Comparison of ENCODE assay signal across 10 cellular contexts in genomic region chr15:66254364-66255292, GRCh38. TPM values are rescaled to one million over a fixed set of nuclear protein-coding genes. Genes with fewer than 3 reads are reported as not detected.
DNase-seq lines count a peak whose midpoint lies in the region; ATAC-seq and TF ChIP-seq lines count a peak whose summit lies in the region.
"Had no signal": no experiment of that assay in that cellular context is flagged by ENCODE, and none has a peak within 500 bp of the region (broad histone marks: within the 10 kb centered on the region; RNA-seq: fewer than 3 reads in every experiment).

No MANE protein-coding gene starts in this region.

- whole genome bisulfite sequencing in spleen, 5 donors = 8 to 21% (median 9%) methylated on average over 34 to 35 of the region's 35 CpGs

- H3K4me3 ChIP-seq in iPS-18a (ENCODE audit: low read length) (peak overlapping the region; percentile 64), spleen (peak overlapping the region in 6 of 8 donors; percentile 47 to 69 (median 52)), BE2C (ENCODE audit: low read depth, low read length) (no peak overlapping the region)

- H3K27me3 Mint-ChIP-seq in activated T-helper 2 cell treated with anti-CD3 and anti-CD28 coated beads, Interferon-gamma antibody, Interleukin-2, Interleukin-4, amounts not matched to agents 10 μg/mL and 5 μg/mL and 100 μg/mL, durations not matched to agents 14 hours and 24 hours and 36 hours (ENCODE audit: low read depth) = peaks cover 71% of the 10 kb centered on the region

- no peaks in the 10 kb centered on the region for H3K36me3 ChIP-seq in iPS-18a (ENCODE audit: control insufficient read depth, low read depth, low read length)
- no peaks in the 10 kb centered on the region for H3K36me3 ChIP-seq in spleen
- no peaks in the 10 kb centered on the region for H3K36me3 ChIP-seq in BE2C

- no peak for TF ChIP-seq POLR2A in spleen (IDR thresholded peaks at IDR 0.05)

- H3K27me3 ChIP-seq in iPS-18a (ENCODE audit: control insufficient read depth, insufficient read depth, low read length) = peaks cover 76% of the 10 kb centered on the region
- peaks cover 0 to 87% (median 52%) of the 10 kb centered on the region in 7 donors for H3K27me3 ChIP-seq in spleen (replicated peaks in 1 of 7)
- H3K27me3 ChIP-seq in BE2C = peaks cover 22% of the 10 kb centered on the region; the same call in 1 of the 2 replicates

- intact Hi-C loops in activated T-helper 2 cell treated with anti-CD3 and anti-CD28 coated beads, Interferon-gamma antibody, Interleukin-2, Interleukin-4, amounts not matched to agents 10 μg/mL and 5 μg/mL and 100 μg/mL, durations not matched to agents 14 hours and 24 hours and 36 hours (cut with micrococcal nuclease) = no loop called here
- intact Hi-C loops in spleen (cut with DNase I; ENCODE audit: low total_unique reads) = no loop called here

- H3K27ac Mint-ChIP-seq in activated T-helper 2 cell treated with anti-CD3 and anti-CD28 coated beads, Interferon-gamma antibody, Interleukin-2, Interleukin-4, amounts not matched to agents 10 μg/mL and 5 μg/mL and 100 μg/mL, durations not matched to agents 14 hours and 24 hours and 36 hours = no peak overlapping the region

- no peak overlapping the region for H3K9ac ChIP-seq in iPS-18a (ENCODE audit: low read length)

- TF ChIP-seq CTCF in spleen (IDR thresholded peaks at IDR 0.05 in 8 of 11, conservative IDR thresholded peaks at IDR 0.05 in 3 of 11) = no peak
- no peak for TF ChIP-seq CTCF in BE2C (IDR thresholded peaks at IDR 0.05; ENCODE audit: low read depth, low read length)

- H3K36me3 Mint-ChIP-seq in activated T-helper 2 cell treated with anti-CD3 and anti-CD28 coated beads, Interferon-gamma antibody, Interleukin-2, Interleukin-4, amounts not matched to agents 10 μg/mL and 5 μg/mL and 100 μg/mL, durations not matched to agents 14 hours and 24 hours and 36 hours (ENCODE audit: low read depth) = no peaks in the 10 kb centered on the region

- H3K4me1 Mint-ChIP-seq in activated T-helper 2 cell treated with anti-CD3 and anti-CD28 coated beads, Interferon-gamma antibody, Interleukin-2, Interleukin-4, amounts not matched to agents 10 μg/mL and 5 μg/mL and 100 μg/mL, durations not matched to agents 14 hours and 24 hours and 36 hours (ENCODE audit: low read depth) = peaks cover 7% of the 10 kb centered on the region

- no peak for ATAC-seq in GM18867 (IDR thresholded peaks at IDR 0.05; ENCODE audit: unreplicated experiment)
- ATAC-seq in HG03439 (IDR thresholded peaks at IDR 0.05; ENCODE audit: unreplicated experiment) = no peak

- peak overlapping the region; percentile 17 for H3K4me3 Mint-ChIP-seq in activated T-helper 2 cell treated with anti-CD3 and anti-CD28 coated beads, Interferon-gamma antibody, Interleukin-2, Interleukin-4, amounts not matched to agents 10 μg/mL and 5 μg/mL and 100 μg/mL, durations not matched to agents 14 hours and 24 hours and 36 hours (ENCODE audit: low read depth)

- no peaks in the 10 kb centered on the region for H3K9me3 Mint-ChIP-seq in activated T-helper 2 cell treated with anti-CD3 and anti-CD28 coated beads, Interferon-gamma antibody, Interleukin-2, Interleukin-4, amounts not matched to agents 10 μg/mL and 5 μg/mL and 100 μg/mL, durations not matched to agents 14 hours and 24 hours and 36 hours

- H3K4me1 ChIP-seq in iPS-18a (ENCODE audit: control insufficient read depth, low read depth, low read length) (peaks cover 9% of the 10 kb centered on the region), spleen (peaks cover 24 to 40% (median 31%) of the 10 kb centered on the region in 6 donors), BE2C (no peaks in the 10 kb centered on the region)
- H3K4me1 ChIP-seq: A549 had no signal

- DNase-seq in activated CD8-positive, alpha-beta memory T cell treated with anti-CD3 and anti-CD28 coated beads for 24 hours = peak; percentile 59
- no peak for DNase-seq in activated CD8-positive, alpha-beta memory T cell treated with anti-CD3 and anti-CD28 coated beads, Interleukin-2, amount 50 U/mL, for 48 hours
- no peak for DNase-seq in activated T-helper 2 cell treated with anti-CD3 and anti-CD28 coated beads, Interferon-gamma antibody, Interleukin-2, Interleukin-4, amounts not matched to agents 10 μg/mL and 5 μg/mL and 100 μg/mL, durations not matched to agents 14 hours and 24 hours and 36 hours (ENCODE audit: low spot score)
- no peak for DNase-seq in spleen
- DNase-seq in BE2C = no peak
- DNase-seq: activated CD4-positive, alpha-beta T cell treated with anti-CD3 and anti-CD28 coated beads for 1 hour had no signal

- H3K27ac ChIP-seq in iPS-18a (ENCODE audit: low read length) = no peak overlapping the region
- H3K27ac ChIP-seq in spleen = no peak overlapping the region

- H3K9me3 ChIP-seq in iPS-18a (ENCODE audit: control insufficient read depth, low read depth, low read length) = no peaks in the 10 kb centered on the region
- no peaks in the 10 kb centered on the region for H3K9me3 ChIP-seq in spleen
- no peaks in the 10 kb centered on the region for H3K9me3 ChIP-seq in BE2C
- H3K9me3 ChIP-seq: A549 had no signal

RNA-seq across cellular contexts. Expression of gene MEGF11, which starts 1.1 kb away (rescaled TPM):
- total RNA-seq in activated T-helper 2 cell treated with anti-CD3 and anti-CD28 coated beads, Interferon-gamma antibody, Interleukin-2, Interleukin-4, amounts not matched to agents 10 μg/mL and 5 μg/mL and 100 μg/mL, durations not matched to agents 14 hours and 24 hours and 36 hours = not detected in 2 replicates
- total RNA-seq in spleen = under 1 TPM in 4 of 7 donors, not detected in 3; 0.14 to 0.61 (median 0.39) TPM
- under 1 TPM in 2 of 3 donors, not detected in 1; 0.02 to 0.03 TPM for polyA plus RNA-seq in spleen
- polyA plus RNA-seq in BE2C (2012; ENCODE audit: insufficient read depth, insufficient read length, low read depth) = 9.6 TPM

RNA-seq across cellular contexts. Expression of gene DIS3L, which starts 38.7 kb away (rescaled TPM):
- 49.8 and 56.3 TPM in 2 replicates for total RNA-seq in activated T-helper 2 cell treated with anti-CD3 and anti-CD28 coated beads, Interferon-gamma antibody, Interleukin-2, Interleukin-4, amounts not matched to agents 10 μg/mL and 5 μg/mL and 100 μg/mL, durations not matched to agents 14 hours and 24 hours and 36 hours
- 10 to 100 TPM; 23.1 to 30.7 (median 28.1) TPM for total RNA-seq in spleen
- 10 to 100 TPM in 2 of 3 donors, 1 to 10 TPM in 1; 8.8 to 13.1 (median 10.7) TPM for polyA plus RNA-seq in spleen
- polyA plus RNA-seq in BE2C (2012; ENCODE audit: insufficient read depth, insufficient read length, low read depth) = 13.8 TPM
